8 cellular contexts compared by ENCODE assay signal in genomic region chr11:68146010-68146540, GRCh38.
DNase-seq lines count a peak whose midpoint lies in the region; ATAC-seq lines count a peak whose summit lies in the region.

No MANE protein-coding gene starts in this region.

- ATAC-seq in HG03097 (IDR thresholded peaks at IDR 0.05; ENCODE audit: low FRiP score, unreplicated experiment) = no peak

- peak overlapping the region; percentile 90 for H3K4me2 ChIP-seq in BLaER1

- H3K9ac ChIP-seq in BLaER1 = no peak overlapping the region
- peak overlapping the region; percentile 80 for H3K9ac ChIP-seq in mucosa of stomach (ENCODE audit: low read length)

- H3K4me3 ChIP-seq in BLaER1 (no peak overlapping the region), mucosa of stomach (ENCODE audit: low read length) (peak overlapping the region; percentile 24)

- H3K27me3 ChIP-seq in BLaER1 (no peaks in the 10 kb centered on the region), mucosa of stomach (ENCODE audit: control insufficient read depth, insufficient read depth, low read length) (no peaks in the 10 kb centered on the region)

- H3K36me3 ChIP-seq in BLaER1 = no peaks in the 10 kb centered on the region
- no peaks in the 10 kb centered on the region for H3K36me3 ChIP-seq in mucosa of stomach (ENCODE audit: control insufficient read depth, insufficient read depth, low read length)

- H3K9me3 ChIP-seq in BLaER1 = no peaks in the 10 kb centered on the region
- H3K9me3 ChIP-seq in mucosa of stomach (ENCODE audit: control insufficient read depth, low read length) = no peaks in the 10 kb centered on the region

- peaks cover 9% of the 10 kb centered on the region for H4K20me1 ChIP-seq in BLaER1

- H3K4me1 ChIP-seq in BLaER1 (peaks cover 93% of the 10 kb centered on the region), mucosa of stomach (ENCODE audit: control insufficient read depth, insufficient read depth, low read length) (peaks cover 89% of the 10 kb centered on the region)

- DNase-seq in MV-4-11 (lab: John Stamatoyannopoulos, UW) = peak; percentile 34
- no peak for DNase-seq in epithelial cell of prostate (ENCODE audit: low read depth, low spot score)
- no peak for DNase-seq in iPS-NIHi7 (ENCODE audit: extremely low spot score)
- no peak for DNase-seq in activated naive CD4-positive, alpha-beta T cell treated with anti-CD3 and anti-CD28 coated beads, Interleukin-2, amount 50 U/mL, for 16 hours
- DNase-seq in stimulated activated CD4-positive, alpha-beta T cell treated with anti-CD3 and anti-CD28 coated beads, Interleukin-4, amount 100 ng/mL, for 1 hour = no peak

- H3K27ac ChIP-seq in BLaER1 = peak overlapping the region; percentile 60; the same call in 1 of the 2 replicates
- H3K27ac ChIP-seq in epithelial cell of prostate = peak overlapping the region; percentile 9
